In the genomic region with DNA sequence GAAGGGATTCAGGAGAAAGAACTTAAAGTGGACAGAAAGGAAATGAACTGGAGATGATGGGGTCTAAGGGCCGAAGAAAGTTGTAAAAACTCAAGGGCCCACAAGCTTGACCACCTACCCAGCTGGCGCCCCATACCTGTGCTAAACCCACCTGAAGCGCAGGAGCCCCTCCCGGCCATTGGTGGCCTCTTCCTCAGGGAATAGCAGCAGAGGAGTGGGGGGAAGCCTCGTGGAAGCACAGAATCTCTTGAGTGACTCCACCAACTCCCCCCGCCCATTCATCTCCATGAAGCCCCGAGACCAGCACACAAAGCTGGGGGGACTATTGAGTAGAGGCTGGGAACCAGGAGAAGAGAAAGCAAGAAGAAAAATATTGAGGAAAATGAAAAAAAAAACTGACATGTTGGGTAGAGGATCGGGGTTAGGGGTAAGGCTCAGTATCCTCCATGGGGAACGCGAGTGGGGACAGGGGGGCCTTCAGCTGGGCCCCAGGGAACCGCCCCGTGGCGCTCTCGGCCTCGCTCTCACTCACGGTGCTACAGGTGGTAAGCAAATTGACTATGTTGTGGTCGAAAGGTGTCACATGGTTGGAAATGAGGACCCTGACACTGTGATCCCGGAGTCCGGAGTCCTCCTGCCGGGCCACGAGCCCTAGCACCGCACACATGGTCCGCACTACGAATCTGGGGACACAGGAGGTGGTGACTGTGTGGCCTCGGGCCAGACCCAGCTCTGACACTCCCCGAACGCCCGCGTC, we compare ENCODE assay signal across 8 cellular contexts. TPM values are rescaled to one million over a fixed set of nuclear protein-coding genes. Genes with fewer than 3 reads are reported as not detected.
DNase-seq lines count a peak whose midpoint lies in the region; FAIRE-seq and TF ChIP-seq lines count a peak whose summit lies in the region.

No MANE protein-coding gene starts in this region.

- H3K4me3 Mint-ChIP-seq in H9: peak overlapping the region; percentile 98 to 99
- peak overlapping the region; percentile 99 for H3K4me3 Mint-ChIP-seq in nephron progenitor cell

- CTCF ChIA-PET in H1 (lab: Charles Lee; ENCODE audit: partially characterized antibody): interaction anchor here (1.0 to 7.0 kb wide), 7 partner anchors 10 to 59 kb away, joined by 3 to 53 read pairs (median 4); a partner anchor contains a TSS

- H3K4me1 Mint-ChIP-seq in H9: peaks cover 17 to 22% of the 10 kb centered on the region in 2 experiments
- H3K4me1 Mint-ChIP-seq in nephron progenitor cell: peaks cover 38% of the 10 kb centered on the region

- H2AK5ac ChIP-seq in H9 (ENCODE audit: insufficient read length, low read length) (no peak overlapping the region), H1 (ENCODE audit: low read depth, low read length) (peak overlapping the region; percentile 61; the same call in 1 of the 2 replicates)

- no peaks in the 10 kb centered on the region for H3K9me2 ChIP-seq in OCI-LY1 (ENCODE audit: low read depth, low read length)

- H2BK15ac ChIP-seq in H9 (ENCODE audit: low read depth, low read length) (no peak overlapping the region), H1 (ENCODE audit: low read length) (peak overlapping the region; percentile 63; the same call in 1 of the 2 replicates)

- H3K23me2 ChIP-seq in H9 (ENCODE audit: insufficient read length, low read depth, low read length, poor library complexity, severe bottlenecking) (peaks cover 15% of the 10 kb centered on the region), H1 (ENCODE audit: low read depth, low read length) (peaks cover 9% of the 10 kb centered on the region; the same call in 1 of the 2 replicates)

- no peak overlapping the region for H3T11ph ChIP-seq in H9 (ENCODE audit: low read length)

- H3K79me2 ChIP-seq in H9 (ENCODE audit: insufficient read depth, low read length) (peaks cover 4% of the 10 kb centered on the region; the same call in 1 of the 2 replicates), OCI-LY1 (ENCODE audit: insufficient read depth, low read length) (peaks cover 10% of the 10 kb centered on the region), H1 (ENCODE audit: control insufficient read depth in 1 of 2, insufficient read depth in 2 of 2, low read length in 2 of 2) (peaks cover 0 to 18% of the 10 kb centered on the region in 2 experiments; a peak in 2 of 4 replicates)

- H3K4me1 ChIP-seq in H9 (ENCODE audit: insufficient read depth, low read length) (peaks cover 4% of the 10 kb centered on the region; the same call in 1 of the 2 replicates), OCI-LY1 (ENCODE audit: insufficient read depth, low read length, severe bottlenecking) (peaks cover 29% of the 10 kb centered on the region), H1 (replicated peaks in 1 of 4; ENCODE audit: control insufficient read depth in 3 of 4, insufficient read depth in 4 of 4, low read length in 3 of 4) (peaks cover 4 to 13% (median 6%) of the 10 kb centered on the region in 4 experiments; a peak in 6 of 7 replicates)

- TF ChIP-seq CTCF in GM12864 (IDR thresholded peaks at IDR 0.05; ENCODE audit: low read depth, low read length, missing control alignments): no peak
- no peak for TF ChIP-seq CTCF in H9 (conservative IDR thresholded peaks at IDR 0.05)
- TF ChIP-seq CTCF in OCI-LY1 (IDR thresholded peaks at IDR 0.05; ENCODE audit: low read length): 0 out of 2 replicates have a peak, but pooled peaks have one; percentile 18
- TF ChIP-seq CTCF in H1 (IDR thresholded peaks at IDR 0.05; ENCODE audit: control extremely low read depth in 1 of 3, insufficient read depth in 1 of 3, low read depth in 1 of 3, low read length in 3 of 3): no peak
- TF ChIP-seq CTCF in nephron progenitor cell (IDR thresholded peaks at IDR 0.05): no peak

- H3K9me3 ChIP-seq in H9 (ENCODE audit: control insufficient read depth, low read depth, low read length): no peaks in the 10 kb centered on the region
- no peaks in the 10 kb centered on the region for H3K9me3 ChIP-seq in OCI-LY1 (ENCODE audit: low read length)
- no peaks in the 10 kb centered on the region for H3K9me3 ChIP-seq in H1 (ENCODE audit: insufficient read depth in 2 of 2, low read depth in 1 of 2, low read length in 1 of 2)

- H2BK20ac ChIP-seq in H9 (ENCODE audit: low read depth, low read length, poor library complexity, severe bottlenecking) (no peak overlapping the region), H1 (ENCODE audit: low read length) (no peak overlapping the region)

- H3K4ac ChIP-seq in H9 (ENCODE audit: low read depth, low read length): no peak overlapping the region
- H3K4ac ChIP-seq in H1 (replicated peaks; ENCODE audit: insufficient read length, low read depth, low read length): peak overlapping the region; percentile 87

- H4K8ac ChIP-seq in H9 (replicated peaks; ENCODE audit: insufficient read length, low read depth, low read length) (no peak overlapping the region), H1 (ENCODE audit: extremely low read depth, insufficient read depth, low read length) (peak overlapping the region; percentile 97; the same call in 1 of the 2 replicates)

- no peak for FAIRE-seq in H1 (lab: Jason Lieb, UNC)

- H4K20me1 ChIP-seq in H9 (ENCODE audit: control insufficient read depth, insufficient read depth, insufficient read length) (no peaks in the 10 kb centered on the region), OCI-LY1 (ENCODE audit: insufficient read depth, low read length) (no peaks in the 10 kb centered on the region), H1 (replicated peaks in 1 of 2; ENCODE audit: control insufficient read depth in 1 of 2, insufficient read depth in 2 of 2, low read length in 2 of 2) (peaks cover 3 to 6% of the 10 kb centered on the region in 2 experiments)

- H3F3A ChIP-seq in OCI-LY1 (ENCODE audit: insufficient read depth, low read length): no peaks in the 10 kb centered on the region

- H2AFZ ChIP-seq in H9 (ENCODE audit: low read length) (no peak overlapping the region), OCI-LY1 (ENCODE audit: low read length) (no peak overlapping the region), H1 (ENCODE audit: low read length) (peak overlapping the region; percentile 93; the same call in 1 of the 2 replicates)

- H4K5ac ChIP-seq in H9 (ENCODE audit: insufficient read length, low read depth, low read length): no peak overlapping the region
- H4K5ac ChIP-seq in H1 (ENCODE audit: insufficient read length, low read depth, low read length): peak overlapping the region; percentile 81

- H3K4me2 ChIP-seq in H9 (ENCODE audit: insufficient read depth, insufficient read length, low read length): peak overlapping the region; percentile 80
- H3K4me2 ChIP-seq in OCI-LY1 (ENCODE audit: low read length): peak overlapping the region; percentile 93
- peak overlapping the region; percentile 60 to 94 for H3K4me2 ChIP-seq in H1 (ENCODE audit: insufficient read depth in 1 of 2, low read depth in 2 of 2, low read length in 2 of 2)

- TF ChIP-seq RAD21 in H1 (IDR thresholded peaks at IDR 0.05 in 1 of 2, conservative IDR thresholded peaks at IDR 0.05 in 1 of 2; ENCODE audit: low read depth in 2 of 2, low read length in 2 of 2): no peak

- H3K9ac ChIP-seq in H9 (ENCODE audit: extremely low read depth, insufficient read length, low read length): peak overlapping the region; percentile 86
- peak overlapping the region; percentile 99 for H3K9ac ChIP-seq in OCI-LY1 (ENCODE audit: low read length)
- H3K9ac ChIP-seq in H1 (replicated peaks in 1 of 4; ENCODE audit: extremely low read depth in 1 of 4, low read depth in 3 of 4, low read length in 3 of 4): peak overlapping the region; percentile 89 to 95 (median 94)

- H3K27ac Mint-ChIP-seq in H9 (peak overlapping the region; percentile 79 to 97 (median 93)), nephron progenitor cell (peak overlapping the region; percentile 96)

- WGBS in H9 (ENCODE audit: extremely low coverage, insufficient read length, low lambda C conversion rate): no CpG with 5 or more reads among the region's 29 CpGs
- WGBS in H1 (ENCODE audit: extremely low coverage in 1 of 2, insufficient coverage in 1 of 2, insufficient read length in 1 of 2, insufficient replicate concordance in 2 of 2, low coverage in 1 of 2, low lambda C conversion rate in 2 of 2, missing lambda C conversion rate in 1 of 2), 2 experiments: 17% methylated on average over 29 of the region's 29 CpGs; no CpG with 5 or more reads in 1 of the 2 experiments

- H3K14ac ChIP-seq in H9 (ENCODE audit: insufficient read depth, low read length) (peak overlapping the region; percentile 84), H1 (ENCODE audit: insufficient read length) (no peak overlapping the region)

- no peak overlapping the region for H3K27ac ChIP-seq in H9 (ENCODE audit: insufficient read length, low read depth, low read length)
- peak overlapping the region; percentile 78 for H3K27ac ChIP-seq in OCI-LY1 (ENCODE audit: low read depth, low read length, poor library complexity, severe bottlenecking)
- H3K27ac ChIP-seq in H1 (ENCODE audit: low read depth, low read length): peak overlapping the region; percentile 90

- no peak overlapping the region for H3K23ac ChIP-seq in H9 (ENCODE audit: insufficient read length, low read depth, low read length)
- H3K23ac ChIP-seq in H1 (ENCODE audit: insufficient read length): no peak overlapping the region

- no peak overlapping the region for H3K18ac ChIP-seq in H9 (ENCODE audit: insufficient read length, low read depth, low read length)
- peak overlapping the region; percentile 85; the same call in 1 of the 2 replicates for H3K18ac ChIP-seq in H1 (ENCODE audit: extremely low read depth, low read length)

- H3K36me3 Mint-ChIP-seq in H9 (ENCODE audit: insufficient read depth in 1 of 3, low read depth in 3 of 3) (peaks cover 30 to 57% (median 43%) of the 10 kb centered on the region in 3 experiments), nephron progenitor cell (ENCODE audit: low read depth) (peaks cover 46% of the 10 kb centered on the region)

- POLR2A ChIA-PET in H1 (lab: Charles Lee; ENCODE audit: partially characterized antibody): interaction anchor here (0.8 to 5.9 kb wide), 19 partner anchors 9 to 103 kb away, joined by 3 to 73 read pairs (median 9); a partner anchor contains a TSS

- H3K27me3 ChIP-seq in H9 (ENCODE audit: insufficient read depth, low read length): no peaks in the 10 kb centered on the region
- no peaks in the 10 kb centered on the region for H3K27me3 ChIP-seq in OCI-LY1 (ENCODE audit: insufficient read depth, low read length)
- H3K27me3 ChIP-seq in H1 (replicated peaks in 1 of 4; ENCODE audit: control insufficient read depth in 3 of 4, extremely low read depth in 1 of 4, insufficient read depth in 3 of 4, low read length in 3 of 4): no peaks in the 10 kb centered on the region; a peak in 1 of 7 replicates

- H2BK5ac ChIP-seq in H9 (ENCODE audit: insufficient read length, low read length): no peak overlapping the region
- H2BK5ac ChIP-seq in H1 (ENCODE audit: low read depth, low read length): peak overlapping the region; percentile 94

- DNase-seq in GM12864 (ENCODE audit: low read depth): no peak
- no peak for DNase-seq in H9
- DNase-seq in H1 (ENCODE audit: low read depth in 1 of 2, low spot score in 2 of 2): no peak
- no peak for DNase-seq in nephron progenitor cell
- DNase-seq in AG08395 (ENCODE audit: low spot score): no peak
- DNase-seq in stimulated activated CD4-positive, alpha-beta T cell treated with anti-CD3 and anti-CD28 coated beads, Interleukin-4, amount 100 ng/mL, for 24 hours: no peak
- DNase-seq in GM03348 (ENCODE audit: low spot score): no peak

- H2BK12ac ChIP-seq in H9 (ENCODE audit: insufficient read length, low read depth, low read length) (no peak overlapping the region), H1 (ENCODE audit: low read depth, low read length) (no peak overlapping the region; the same call in 1 of the 2 replicates)

- H3K27me3 Mint-ChIP-seq in H9 (ENCODE audit: low read depth) (peaks cover 6% of the 10 kb centered on the region), nephron progenitor cell (ENCODE audit: low read depth, poor library complexity) (peaks cover 8% of the 10 kb centered on the region)

- H2BK120ac ChIP-seq in H9 (ENCODE audit: low read depth, low read length, poor library complexity, severe bottlenecking): no peak overlapping the region
- H2BK120ac ChIP-seq in H1 (replicated peaks; ENCODE audit: low read depth, low read length): no peak overlapping the region

- H3K56ac ChIP-seq in H9 (ENCODE audit: insufficient read length, low read depth, low read length) (no peak overlapping the region), H1 (replicated peaks; ENCODE audit: insufficient read length, low read depth, low read length) (peak overlapping the region; percentile 75)

- no peak for TF ChIP-seq EP300 in H1 (IDR thresholded peaks at IDR 0.05; ENCODE audit: borderline replicate concordance in 1 of 2, low read depth in 2 of 2, low read length in 2 of 2)

- no peak for TF ChIP-seq POLR2A in H1 (IDR thresholded peaks at IDR 0.05; ENCODE audit: control extremely low read depth in 1 of 2, low read depth in 2 of 2, low read length in 2 of 2)

- H3K36me3 ChIP-seq in OCI-LY1 (ENCODE audit: insufficient read depth, low read length) (peaks cover 59% of the 10 kb centered on the region), H1 (ENCODE audit: control insufficient read depth in 2 of 4, insufficient read depth in 4 of 4, low read length in 3 of 4) (peaks cover 6 to 27% (median 24%) of the 10 kb centered on the region in 4 experiments; a peak in 7 of 8 replicates)

- no peaks in the 10 kb centered on the region; a peak in 1 of 5 replicates for H3K9me3 Mint-ChIP-seq in H9
- H3K9me3 Mint-ChIP-seq in nephron progenitor cell: no peaks in the 10 kb centered on the region

- H3K4me3 ChIP-seq in GM12864 (ENCODE audit: low read depth, low read length) (peak overlapping the region; percentile 99), OCI-LY1 (ENCODE audit: low read depth, low read length, poor library complexity, severe bottlenecking) (peak overlapping the region; percentile 91), H1 (ENCODE audit: extremely low read depth in 1 of 4, insufficient read depth in 2 of 4, low read depth in 3 of 4, low read length in 4 of 4) (peak overlapping the region; percentile 85 to 99 (median 92))

- no peak overlapping the region for H4K91ac ChIP-seq in H9 (ENCODE audit: insufficient read length, low read depth, low read length)
- peak overlapping the region; percentile 48 for H4K91ac ChIP-seq in H1 (replicated peaks; ENCODE audit: insufficient read length, low read length)

- H3K79me1 ChIP-seq in H9 (ENCODE audit: insufficient read depth, low read depth, low read length, poor library complexity, severe bottlenecking) (peaks cover 4% of the 10 kb centered on the region), H1 (ENCODE audit: low read depth, low read length) (peaks cover 10% of the 10 kb centered on the region)

RNA-seq across cellular contexts. Expression of a gene that starts 0.7 kb away (rescaled TPM):
- total RNA-seq in H9 (2021): 91.5 and 93.6 TPM in 2 replicates
- total RNA-seq in H1 (2021; fragmentation: NEBNext Ultra II Directional; extraction: Animal tissue kit (Norgen Biotek cat#: 25700)): 82.7 and 83.4 TPM in 2 replicates
- polyA plus RNA-seq in H1 (2011; rRNA removed): 121 and 162 TPM in 2 replicates
- polyA plus RNA-seq in H1 (2011; cell fraction: cytosol; rRNA removed): 134 TPM
- 469 TPM for polyA plus RNA-seq in H1 (2011; cell fraction: nucleus; rRNA removed)
- polyA plus RNA-seq in H1 (2012, experiment 1 of 2): 82.2 to 98.1 TPM (median 92.2 TPM) in 4 replicates
- polyA plus RNA-seq in H1 (2012, experiment 2 of 2): 103 TPM
- 124 TPM for polyA plus RNA-seq in H1 (2013, experiment 1 of 2)
- 130 TPM for polyA plus RNA-seq in H1 (2013, experiment 2 of 2)
- 63.7 and 83.7 TPM in 2 replicates for polyA minus RNA-seq in H1 (2011; rRNA and poly(A)+ RNA removed)
- polyA minus RNA-seq in H1 (2011; cell fraction: cytosol; rRNA and poly(A)+ RNA removed): 54.0 TPM
- 85.4 TPM for polyA minus RNA-seq in H1 (2011; cell fraction: nucleus; rRNA and poly(A)+ RNA removed)

RNA-seq across cellular contexts. Expression of a gene that starts 1.0 kb away (rescaled TPM):
- 24.1 and 24.9 TPM in 2 replicates for total RNA-seq in H9 (2021)
- 21.6 and 24.6 TPM in 2 replicates for total RNA-seq in H1 (2021; fragmentation: NEBNext Ultra II Directional; extraction: Animal tissue kit (Norgen Biotek cat#: 25700))
- 37.6 TPM in 2 replicates for polyA plus RNA-seq in H1 (2011; rRNA removed)
- polyA plus RNA-seq in H1 (2011; cell fraction: cytosol; rRNA removed): 33.9 TPM
- 41.8 TPM for polyA plus RNA-seq in H1 (2011; cell fraction: nucleus; rRNA removed)
- 22.7 to 30.7 TPM (median 27.3 TPM) in 4 replicates for polyA plus RNA-seq in H1 (2012, experiment 1 of 2)
- 36.9 TPM for polyA plus RNA-seq in H1 (2012, experiment 2 of 2)
- 19.1 TPM for polyA plus RNA-seq in H1 (2013, experiment 1 of 2)
- polyA plus RNA-seq in H1 (2013, experiment 2 of 2): 18.5 TPM
- polyA minus RNA-seq in H1 (2011; rRNA and poly(A)+ RNA removed): 27.1 and 32.7 TPM in 2 replicates
- 15.4 TPM for polyA minus RNA-seq in H1 (2011; cell fraction: cytosol; rRNA and poly(A)+ RNA removed)
- 27.5 TPM for polyA minus RNA-seq in H1 (2011; cell fraction: nucleus; rRNA and poly(A)+ RNA removed)

RNA-seq across cellular contexts. Expression of a gene that starts 2.7 kb away (rescaled TPM):
- 0.98 and 1.6 TPM in 2 replicates for total RNA-seq in H9 (2021)
- 0.57 and 0.76 TPM in 2 replicates for total RNA-seq in H1 (2021; fragmentation: NEBNext Ultra II Directional; extraction: Animal tissue kit (Norgen Biotek cat#: 25700))
- polyA plus RNA-seq in H1 (2011; rRNA removed): 1.1 TPM in 2 replicates
- polyA plus RNA-seq in H1 (2011; cell fraction: cytosol; rRNA removed): 1.4 TPM
- 9.0 TPM for polyA plus RNA-seq in H1 (2011; cell fraction: nucleus; rRNA removed)
- 0.51 to 1.4 TPM (median 0.73 TPM) in 4 replicates for polyA plus RNA-seq in H1 (2012, experiment 1 of 2)
- polyA plus RNA-seq in H1 (2012, experiment 2 of 2): 0.47 TPM
- 0.85 TPM for polyA plus RNA-seq in H1 (2013, experiment 1 of 2)
- 0.35 TPM for polyA plus RNA-seq in H1 (2013, experiment 2 of 2)
- polyA minus RNA-seq in H1 (2011; rRNA and poly(A)+ RNA removed): 0.44 and 1.1 TPM in 2 replicates
- not detected for polyA minus RNA-seq in H1 (2011; cell fraction: cytosol; rRNA and poly(A)+ RNA removed)
- polyA minus RNA-seq in H1 (2011; cell fraction: nucleus; rRNA and poly(A)+ RNA removed): 2.1 TPM

RNA-seq across cellular contexts. Expression of a gene that starts 14.5 kb away (rescaled TPM):
- 0.20 and 0.26 TPM in 2 replicates for total RNA-seq in H9 (2021)
- 0.15 and 0.17 TPM in 2 replicates for total RNA-seq in H1 (2021; fragmentation: NEBNext Ultra II Directional; extraction: Animal tissue kit (Norgen Biotek cat#: 25700))
- 0.06 and 0.17 TPM in 2 replicates for polyA plus RNA-seq in H1 (2011; rRNA removed)
- polyA plus RNA-seq in H1 (2011; cell fraction: cytosol; rRNA removed): 0.09 TPM
- polyA plus RNA-seq in H1 (2011; cell fraction: nucleus; rRNA removed): 0.44 TPM
- 0.11 to 0.47 TPM (median 0.28 TPM) in 4 replicates for polyA plus RNA-seq in H1 (2012, experiment 1 of 2)
- not detected for polyA plus RNA-seq in H1 (2012, experiment 2 of 2)
- 0.06 TPM for polyA plus RNA-seq in H1 (2013, experiment 1 of 2)
- 0.06 TPM for polyA plus RNA-seq in H1 (2013, experiment 2 of 2)
- polyA minus RNA-seq in H1 (2011; rRNA and poly(A)+ RNA removed): 0.12 TPM in 1 of 2 replicates, not detected in the other
- polyA minus RNA-seq in H1 (2011; cell fraction: cytosol; rRNA and poly(A)+ RNA removed): not detected
- polyA minus RNA-seq in H1 (2011; cell fraction: nucleus; rRNA and poly(A)+ RNA removed): 1.1 TPM

RNA-seq across cellular contexts. Expression of a gene that starts 21.3 kb away (rescaled TPM):
- total RNA-seq in H9 (2021): 23.8 and 28.1 TPM in 2 replicates
- total RNA-seq in H1 (2021; fragmentation: NEBNext Ultra II Directional; extraction: Animal tissue kit (Norgen Biotek cat#: 25700)): 10.0 and 13.8 TPM in 2 replicates
- polyA plus RNA-seq in H1 (2011; rRNA removed): 12.1 and 23.7 TPM in 2 replicates
- polyA plus RNA-seq in H1 (2011; cell fraction: cytosol; rRNA removed): 15.4 TPM
- polyA plus RNA-seq in H1 (2011; cell fraction: nucleus; rRNA removed): 13.2 TPM
- 9.2 to 15.1 TPM (median 14.9 TPM) in 4 replicates for polyA plus RNA-seq in H1 (2012, experiment 1 of 2)
- 10.1 TPM for polyA plus RNA-seq in H1 (2012, experiment 2 of 2)
- polyA plus RNA-seq in H1 (2013, experiment 1 of 2): 10.7 TPM
- polyA plus RNA-seq in H1 (2013, experiment 2 of 2): 8.6 TPM
- polyA minus RNA-seq in H1 (2011; rRNA and poly(A)+ RNA removed): 17.4 and 23.0 TPM in 2 replicates
- 11.3 TPM for polyA minus RNA-seq in H1 (2011; cell fraction: cytosol; rRNA and poly(A)+ RNA removed)
- polyA minus RNA-seq in H1 (2011; cell fraction: nucleus; rRNA and poly(A)+ RNA removed): 14.3 TPM
